Comparison of ENCODE assay signal across 28 cellular contexts in the genomic region with DNA sequence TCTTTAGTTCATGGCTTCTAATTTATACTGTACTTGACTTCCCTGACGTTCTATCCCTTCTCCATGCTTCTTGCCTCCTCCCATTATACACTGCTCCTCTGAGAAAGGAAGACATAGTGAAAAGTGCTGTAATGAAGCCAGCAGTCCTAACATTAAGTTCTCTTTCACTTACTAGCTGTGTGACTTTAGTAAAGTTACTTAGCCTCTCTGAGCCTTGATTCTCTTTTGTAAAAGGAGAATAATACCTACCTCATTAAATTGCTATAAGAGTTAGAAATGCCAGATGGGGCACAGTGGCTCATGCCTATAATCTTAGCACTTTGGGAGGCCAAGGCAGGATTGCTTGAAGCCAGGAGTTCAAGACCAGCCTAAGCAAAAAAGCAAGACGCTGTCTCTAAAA.
"Had no signal": no experiment of that assay in that cellular context is flagged by ENCODE, and none has a peak within 500 bp of the region (broad histone marks: within the 10 kb centered on the region; RNA-seq: fewer than 3 reads in every experiment).

No MANE protein-coding gene starts in this region.

- ATAC-seq: natural killer cell; psoas muscle; right cardiac atrium; sciatic nerve; stimulated activated memory B cell treated with anti-CD40 and anti-IgM and Interleukin-4, amounts not matched to agents 10 μg/mL and 1 μg/mL and 100 μg/mL, for 72 hours; stimulated activated naive CD8-positive, alpha-beta T cell treated with anti-CD3 and anti-CD28 coated beads, Interleukin-15, amount 100 ng/mL, for 72 hours; upper lobe of right lung had no signal

- H3K4me3 ChIP-seq: neural progenitor cell, ovary, psoas muscle, skin epidermis, smooth muscle cell, spleen, suprapubic skin, testis, tibial artery, transverse colon, upper lobe of right lung, uterus had no signal

- H3K4me2 ChIP-seq: neural progenitor cell, smooth muscle cell had no signal

- H3K36me3 ChIP-seq: neural progenitor cell, ovary, spleen, suprapubic skin, tibial artery, transverse colon, upper lobe of right lung, uterus had no signal

- H3K27ac ChIP-seq: neural progenitor cell, ovary, parathyroid adenoma, psoas muscle, skin epidermis, spleen, suprapubic skin, testis, tibial artery, transverse colon, upper lobe of right lung, uterus had no signal

- H3K4me1 ChIP-seq: neural progenitor cell, parathyroid adenoma, psoas muscle, spleen, suprapubic skin, testis, tibial artery, transverse colon, upper lobe of right lung, uterus had no signal

- H3K27me3 ChIP-seq: neural progenitor cell, ovary, suprapubic skin, testis, upper lobe of right lung, uterus had no signal

- H3K9me3 ChIP-seq: ovary, psoas muscle, spleen, suprapubic skin, testis, tibial artery, transverse colon, upper lobe of right lung, uterus had no signal

- H2AFZ ChIP-seq: neural progenitor cell, parathyroid adenoma had no signal

- H3K9ac ChIP-seq: neural progenitor cell, parathyroid adenoma had no signal

- H3K79me2 ChIP-seq: parathyroid adenoma had no signal

- DNase-seq: natural killer cell; occipital lobe; ovary; posterior cingulate gyrus; psoas muscle; right cardiac atrium; spleen; stimulated activated CD4-positive, alpha-beta T cell treated with anti-CD3 and anti-CD28 coated beads, Interleukin-12 subunit alpha, Interleukin-12 subunit beta, amount 100 ng/mL, for 4 hours; stimulated activated CD4-positive, alpha-beta T cell treated with anti-CD3 and anti-CD28 coated beads, Interleukin-1b, Interleukin-23, amount 100 ng/mL, for 48 hours; stimulated activated CD4-positive, alpha-beta T cell treated with anti-CD3 and anti-CD28 coated beads, Interleukin-4, amount 100 ng/mL, for 1 hour; stimulated activated CD4-positive, alpha-beta T cell treated with anti-CD3 and anti-CD28 coated beads, Interleukin-4, amount 100 ng/mL, for 4 hours; stimulated activated CD8-positive, alpha-beta memory T cell treated with anti-CD3 and anti-CD28 coated beads, Interleukin-4, amount 100 ng/mL, for 48 hours; stimulated activated naive CD4-positive, alpha-beta T cell; stimulated activated naive CD8-positive, alpha-beta T cell treated with anti-CD3 and anti-CD28 coated beads, Interleukin-15, amount 100 ng/mL, for 72 hours; stimulated activated naive CD8-positive, alpha-beta T cell treated with anti-CD3 and anti-CD28 coated beads, Interleukin-15, Interleukin-2, amounts not matched to agents 100 U/mL and 50 U/mL, for 24 hours; substantia nigra; testis; tibial artery; transverse colon; upper lobe of right lung; uterus had no signal
